Comparison of ENCODE assay signal across 8 cellular contexts in the genomic region with DNA sequence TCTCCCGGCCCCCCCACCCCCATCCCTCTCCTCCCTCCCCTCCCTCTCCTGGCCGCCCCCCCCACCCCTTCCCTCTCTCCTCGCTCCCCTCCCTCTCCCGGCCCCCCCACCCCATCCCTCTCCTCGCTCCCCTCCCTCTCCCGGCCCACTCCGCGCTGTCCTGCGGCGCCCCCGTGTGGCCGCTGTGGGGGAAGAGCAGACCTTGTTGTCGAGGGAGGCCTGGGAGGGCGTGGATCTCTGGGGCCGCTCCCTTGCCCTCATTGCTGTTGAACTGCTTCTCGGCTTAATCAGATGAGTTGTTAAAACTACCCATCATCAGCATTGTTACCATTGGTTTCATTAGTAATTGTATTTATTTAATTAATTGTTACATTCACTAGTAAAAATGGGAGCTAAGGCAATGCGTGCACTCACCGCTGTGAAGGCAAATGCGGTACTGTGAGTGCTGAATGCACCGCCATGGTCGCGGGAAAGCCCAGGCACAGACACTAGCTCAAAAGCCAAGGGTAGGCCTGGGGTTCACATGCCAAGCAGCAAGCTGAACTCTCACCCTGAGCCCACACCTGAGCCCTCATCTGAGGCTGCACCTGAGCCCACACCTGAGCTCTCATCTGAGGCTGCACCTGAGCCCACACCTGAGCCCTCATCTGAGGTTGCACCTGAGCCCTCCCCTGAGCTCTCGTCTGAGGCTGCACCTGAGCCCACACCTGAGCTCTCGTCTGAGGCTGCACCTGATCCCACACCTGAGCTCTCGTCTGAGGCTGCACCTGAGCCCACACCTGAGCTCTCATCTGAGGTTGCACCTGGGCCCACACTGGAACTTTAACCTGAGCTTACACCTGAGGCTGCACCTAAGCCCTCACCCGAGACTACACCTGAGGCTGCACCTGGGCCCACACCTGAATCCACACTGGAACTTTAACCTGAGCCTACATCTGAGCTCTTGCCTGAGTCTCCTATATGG. TPM values are rescaled to one million over a fixed set of nuclear protein-coding genes. Genes with fewer than 3 reads are reported as not detected.
DNase-seq lines count a peak whose midpoint lies in the region; ATAC-seq and TF ChIP-seq lines count a peak whose summit lies in the region.

No MANE protein-coding gene starts in this region.

- H3K4me3 ChIP-seq in AG09309 (ENCODE audit: control insufficient read depth, low read depth, low read length) (no peak overlapping the region), mucosa of descending colon (no peak overlapping the region)

- TF ChIP-seq CTCF in AG09309 (IDR thresholded peaks at IDR 0.05; ENCODE audit: control insufficient read depth, insufficient read depth, low read depth, low read length, missing control alignments) (peak; percentile 83), mucosa of descending colon (IDR thresholded peaks at IDR 0.05) (peak; percentile 64)

- H3K4me1 ChIP-seq in mucosa of descending colon (ENCODE audit: low read depth), result no peaks in the 10 kb centered on the region

- H3K4me1 Mint-ChIP-seq in effector memory CD8-positive, alpha-beta T cell (ENCODE audit: low read depth in 2 of 2), result peaks cover 30 to 33% of the 10 kb centered on the region in 2 donors
- H3K4me1 Mint-ChIP-seq in stimulated activated naive B cell treated with anti-CD40 and anti-IgM and Interleukin-4, amounts not matched to agents 10 μg/mL and 1 μg/mL and 100 μg/mL, for 72 hours, result peaks cover 20 to 37% of the 10 kb centered on the region in 2 donors

- H3K4me3 Mint-ChIP-seq in effector memory CD8-positive, alpha-beta T cell, result no peak overlapping the region
- no peak overlapping the region for H3K4me3 Mint-ChIP-seq in stimulated activated naive B cell treated with anti-CD40 and anti-IgM and Interleukin-4, amounts not matched to agents 10 μg/mL and 1 μg/mL and 100 μg/mL, for 72 hours

- DNase-seq in AG09309 (ENCODE audit: low read depth) (no peak), H4 (ENCODE audit: low spot score) (peak; percentile 62), NOMO-1 (lab: John Stamatoyannopoulos, UW; ENCODE audit: unreplicated experiment in 2 of 2) (peak; percentile 73 to 77), mucosa of descending colon (peak; percentile 81 to 87 (median 83))
- peak; percentile 90 for DNase-seq in activated CD8-positive, alpha-beta memory T cell treated with anti-CD3 and anti-CD28 coated beads for 24 hours
- DNase-seq in effector memory CD8-positive, alpha-beta T cell, result peak; percentile 67 to 73 (median 72)
- DNase-seq in stimulated activated naive B cell treated with anti-CD40 and anti-IgM and Interleukin-4, amounts not matched to agents 10 μg/mL and 1 μg/mL and 100 μg/mL, for 72 hours, result peak; percentile 62

- no peaks in the 10 kb centered on the region for H3K9me3 Mint-ChIP-seq in effector memory CD8-positive, alpha-beta T cell
- H3K9me3 Mint-ChIP-seq in stimulated activated naive B cell treated with anti-CD40 and anti-IgM and Interleukin-4, amounts not matched to agents 10 μg/mL and 1 μg/mL and 100 μg/mL, for 72 hours, result peaks cover 9% of the 10 kb centered on the region in 2 donors

- H3K27ac Mint-ChIP-seq in effector memory CD8-positive, alpha-beta T cell, result no peak overlapping the region
- peak overlapping the region; percentile 25 for H3K27ac Mint-ChIP-seq in stimulated activated naive B cell treated with anti-CD40 and anti-IgM and Interleukin-4, amounts not matched to agents 10 μg/mL and 1 μg/mL and 100 μg/mL, for 72 hours

- peaks cover 31% of the 10 kb centered on the region for H3K36me3 Mint-ChIP-seq in effector memory CD8-positive, alpha-beta T cell (ENCODE audit: insufficient read depth)
- peaks cover 0 to 7% of the 10 kb centered on the region in 2 donors for H3K36me3 Mint-ChIP-seq in stimulated activated naive B cell treated with anti-CD40 and anti-IgM and Interleukin-4, amounts not matched to agents 10 μg/mL and 1 μg/mL and 100 μg/mL, for 72 hours

- peaks cover 8% of the 10 kb centered on the region for H3K9me3 ChIP-seq in mucosa of descending colon

- intact Hi-C loops in mucosa of descending colon (cut with DNase I, micrococcal nuclease), result no loop called here

- no peaks in the 10 kb centered on the region for H3K36me3 ChIP-seq in mucosa of descending colon (ENCODE audit: low read depth)

- no peak for ATAC-seq in effector memory CD8-positive, alpha-beta T cell (replicated peaks)
- ATAC-seq in mucosa of descending colon (peak; percentile 39), HG03135 (IDR thresholded peaks at IDR 0.05; ENCODE audit: unreplicated experiment) (no peak)
- ATAC-seq in stimulated activated naive B cell treated with anti-CD40 and anti-IgM and Interleukin-4, amounts not matched to agents 10 μg/mL and 1 μg/mL and 100 μg/mL, for 72 hours (replicated peaks), result peak in 1 of 2 donors; percentile 17

- H3K27me3 Mint-ChIP-seq in effector memory CD8-positive, alpha-beta T cell, result no peaks in the 10 kb centered on the region
- peaks cover 0 to 4% of the 10 kb centered on the region in 2 donors for H3K27me3 Mint-ChIP-seq in stimulated activated naive B cell treated with anti-CD40 and anti-IgM and Interleukin-4, amounts not matched to agents 10 μg/mL and 1 μg/mL and 100 μg/mL, for 72 hours

RNA-seq across cellular contexts. Expression of a gene that starts 8.8 kb away (rescaled TPM):
- not detected in 2 replicates for total RNA-seq in H4 (2014; rRNA removed; shearing (Covaris generic))
- not detected for total RNA-seq in mucosa of descending colon

RNA-seq across cellular contexts. Expression of a gene that starts 19.6 kb away (rescaled TPM):
- total RNA-seq in H4 (2014; rRNA removed; shearing (Covaris generic)), result not detected in 2 replicates
- total RNA-seq in mucosa of descending colon, result under 1 TPM in 2 of 3 donors, not detected in 1; 0.13 to 0.70 TPM
